Comparison of ENCODE assay signal across 8 cellular contexts in the genomic region with DNA sequence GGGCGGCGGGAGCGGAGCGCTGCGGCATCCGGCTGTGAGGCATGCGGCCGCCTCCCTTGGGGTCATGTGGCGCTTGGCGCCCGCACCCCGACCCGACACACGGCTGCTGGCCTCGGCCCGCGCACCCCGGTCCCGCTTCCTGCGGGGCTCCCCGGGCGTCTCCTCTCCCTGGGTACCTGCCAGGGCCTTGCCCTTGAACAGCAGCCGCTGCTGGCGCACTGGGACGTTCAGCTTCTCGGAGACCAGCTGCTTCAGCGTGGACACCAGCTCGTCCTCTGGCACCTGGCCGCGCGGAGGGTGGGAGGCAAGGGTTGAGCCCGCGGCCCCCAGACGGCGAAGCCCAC. TPM values are rescaled to one million over a fixed set of nuclear protein-coding genes. Genes with fewer than 3 reads are reported as not detected.
DNase-seq lines count a peak whose midpoint lies in the region; ATAC-seq, FAIRE-seq and TF ChIP-seq lines count a peak whose summit lies in the region.

No MANE protein-coding gene starts in this region.

- CTCF ChIA-PET in OCI-LY7 (lab: Charles Lee; ENCODE audit: unreplicated experiment) = no interaction called here

- peak; percentile 11 for TF ChIP-seq POLR2A in right lobe of liver (IDR thresholded peaks at IDR 0.05)

- H3K4me1 ChIP-seq in OCI-LY7 (ENCODE audit: insufficient read depth, low read length, poor library complexity, severe bottlenecking) (peaks cover 54% of the 10 kb centered on the region), right lobe of liver (no peaks in the 10 kb centered on the region)

- H3K27me3 ChIP-seq in bronchial epithelial cell (ENCODE audit: control insufficient read depth, insufficient read depth, low read length) (no peaks in the 10 kb centered on the region), right lobe of liver (no peaks in the 10 kb centered on the region)

- no TSS peak for BruUV-seq in OCI-LY7 (replicated peaks; lab: Mats Ljungman, UMichigan)

- no peaks in the 10 kb centered on the region for H3K9me2 ChIP-seq in OCI-LY7 (ENCODE audit: insufficient read depth, low read length)

- DNase-seq in ELF-1 (ENCODE audit: low read depth, low spot score) (peak; percentile 48), OCI-LY7 (ENCODE audit: low spot score) (peak; percentile 47), bronchial epithelial cell (ENCODE audit: low read depth) (no peak), right lobe of liver (peak in 2 of 3 donors; percentile 50 to 56), substantia nigra (lab: John Stamatoyannopoulos, UW) (peak in 8 of 49 donors; percentile 8 to 69 (median 18)), NCI-H1694 treated with DMSO at 0.1 percent for 48 hours (lab: John Stamatoyannopoulos, UW) (no peak), NCI-H1048 (lab: John Stamatoyannopoulos, UW) (no peak)
- DNase-seq in NK-92 treated with Interleukin-12 subunit alpha and Interleukin-12 subunit beta, amount 100 ng/mL, for 24 hours (lab: John Stamatoyannopoulos, UW) = no peak

- H3K9me3 ChIP-seq in OCI-LY7 (ENCODE audit: low read length) = no peaks in the 10 kb centered on the region
- H3K9me3 ChIP-seq in right lobe of liver = no peaks in the 10 kb centered on the region

- FAIRE-seq in bronchial epithelial cell (lab: Jason Lieb, UNC) = no peak

- H3K27ac ChIP-seq in OCI-LY7 (ENCODE audit: low read depth, low read length, poor library complexity, severe bottlenecking) (peak overlapping the region; percentile 61), right lobe of liver (peak overlapping the region; percentile 26 to 71 (median 62)), substantia nigra (ENCODE audit: low read depth, low read length, poor library complexity, severe bottlenecking) (peak overlapping the region; percentile 58)

- TF ChIP-seq CTCF in OCI-LY7 (conservative IDR thresholded peaks at IDR 0.05; ENCODE audit: low read length) (no peak), bronchial epithelial cell (IDR thresholded peaks at IDR 0.05; ENCODE audit: insufficient read depth, low read length, severe bottlenecking) (no peak), right lobe of liver (IDR thresholded peaks at IDR 0.05) (no peak)

- peaks cover 27% of the 10 kb centered on the region for H3K36me3 ChIP-seq in OCI-LY7 (ENCODE audit: insufficient read depth, low read length)
- H3K36me3 ChIP-seq in bronchial epithelial cell (ENCODE audit: control insufficient read depth, insufficient read depth, low read length) = peaks cover 8% of the 10 kb centered on the region
- no peaks in the 10 kb centered on the region for H3K36me3 ChIP-seq in right lobe of liver

- H4K20me1 ChIP-seq in OCI-LY7 (ENCODE audit: insufficient read depth, low read length) = no peaks in the 10 kb centered on the region

- peak in 3 of 4 donors; percentile 7 to 31 (median 10) for ATAC-seq in right lobe of liver

- intact Hi-C loops in OCI-LY7 (cut with micrococcal nuclease; ENCODE audit: unreplicated experiment) = loop anchor here (5.0 kb wide), 1 partner anchor 41 kb away; no protein-coding TSS in a partner anchor
- intact Hi-C loops in right lobe of liver (cut with DNase I) = no loop called here

- peak overlapping the region; percentile 98 for H3K4me3 ChIP-seq in OCI-LY7 (ENCODE audit: low read depth, low read length, poor library complexity, severe bottlenecking)
- peak overlapping the region; percentile 54 for H3K4me3 ChIP-seq in bronchial epithelial cell (ENCODE audit: low read depth, low read length)
- H3K4me3 ChIP-seq in right lobe of liver = peak overlapping the region; percentile 48 to 72 (median 60)

- H3K79me2 ChIP-seq in OCI-LY7 (ENCODE audit: insufficient read depth, low read depth, low read length) = peaks cover 16% of the 10 kb centered on the region

- no peak overlapping the region for H2AFZ ChIP-seq in OCI-LY7 (ENCODE audit: low read length)

- no CpG with 5 or more reads among the region's 35 CpGs for WGBS in right lobe of liver (ENCODE audit: insufficient coverage, low coverage, low lambda C conversion rate, missing lambda C conversion rate)

- peak overlapping the region; percentile 79 for H3K4me2 ChIP-seq in OCI-LY7 (ENCODE audit: low read length)

- POLR2A ChIA-PET in OCI-LY7 (lab: Charles Lee) = interaction anchor here (1.2 kb wide), 1 partner anchor 41 kb away, joined by 8 read pairs; no protein-coding TSS in a partner anchor

RNA-seq across cellular contexts. Expression of gene UBL4A, which starts 0.4 kb away (rescaled TPM):
- 76.0 and 89.9 TPM in 2 replicates for total RNA-seq in OCI-LY7 (2014; rRNA removed; shearing (Covaris generic))
- 49.4 and 49.7 TPM in 2 replicates for total RNA-seq in OCI-LY7 (2022)
- 36.6 and 59.2 TPM in 2 replicates for total RNA-seq in bronchial epithelial cell
- total RNA-seq in right lobe of liver = 10 to 100 TPM; 12.6 to 34.8 (median 15.5) TPM

RNA-seq across cellular contexts. Expression of gene SLC10A3, which starts 4.4 kb away (rescaled TPM):
- total RNA-seq in OCI-LY7 (2014; rRNA removed; shearing (Covaris generic)) = 12.4 and 14.1 TPM in 2 replicates
- 12.7 and 15.6 TPM in 2 replicates for total RNA-seq in OCI-LY7 (2022)
- 7.4 and 13.4 TPM in 2 replicates for total RNA-seq in bronchial epithelial cell
- 10 to 100 TPM in 1 of 6 experiments, 1 to 10 TPM in 5; 3.0 to 15.2 (median 5.1) TPM for total RNA-seq in right lobe of liver

RNA-seq across cellular contexts. Expression of gene LAGE3, which starts 6.9 kb away (rescaled TPM):
- total RNA-seq in OCI-LY7 (2014; rRNA removed; shearing (Covaris generic)) = 53.2 and 70.1 TPM in 2 replicates
- total RNA-seq in OCI-LY7 (2022) (31.3 and 40.6 TPM in 2 replicates), bronchial epithelial cell (7.2 and 14.7 TPM in 2 replicates), right lobe of liver (10 to 100 TPM in 4 of 6 experiments, 1 to 10 TPM in 2; 8.4 to 24.9 (median 10.8) TPM)

RNA-seq across cellular contexts. Expression of gene PLXNA3, which starts 27.9 kb away (rescaled TPM):
- 0.28 and 5.6 TPM in 2 replicates for total RNA-seq in OCI-LY7 (2014; rRNA removed; shearing (Covaris generic))
- total RNA-seq in OCI-LY7 (2022) = 5.2 and 8.0 TPM in 2 replicates
- 6.1 and 8.7 TPM in 2 replicates for total RNA-seq in bronchial epithelial cell
- total RNA-seq in right lobe of liver = 10 to 100 TPM in 1 of 6 experiments, 1 to 10 TPM in 5; 1.3 to 22.8 (median 2.6) TPM

RNA-seq across cellular contexts. Expression of gene FAM3A, which starts 30.0 kb away (rescaled TPM):
- 15.3 and 16.4 TPM in 2 replicates for total RNA-seq in OCI-LY7 (2014; rRNA removed; shearing (Covaris generic))
- total RNA-seq in OCI-LY7 (2022) (21.9 and 24.6 TPM in 2 replicates), bronchial epithelial cell (33.2 and 36.6 TPM in 2 replicates), right lobe of liver (10 to 100 TPM; 23.5 to 44.2 (median 34.9) TPM)

Comparison
In these comparisons a context has a peak if more than half of its experiments do, and no peak if none do; other contexts are left out.
1. DNase-seq: peak in ELF-1 (single experiment), OCI-LY7 (single experiment) and right lobe of liver (2 of 3); none in bronchial epithelial cell (single experiment), NCI-H1694 treated with DMSO at 0.1 percent for 48 hours (single experiment), NK-92 treated with Interleukin-12 subunit alpha and Interleukin-12 subunit beta, amount 100 ng/mL, for 24 hours (single experiment) and NCI-H1048 (single experiment).
2. Peak in every context shown above with its lines, with median percentiles within 50 percentile points of each other: H3K27ac ChIP-seq and H3K4me3 ChIP-seq.